ENCODE assay signal across 9 cellular contexts in genomic region chr10:102628451-102628911, GRCh38. TPM values are rescaled to one million over a fixed set of nuclear protein-coding genes. Genes with fewer than 3 reads are reported as not detected.
DNase-seq lines count a peak whose midpoint lies in the region; ATAC-seq and TF ChIP-seq lines count a peak whose summit lies in the region.
"Had no signal": no experiment of that assay in that cellular context is flagged by ENCODE, and none has a peak within 500 bp of the region (broad histone marks: within the 10 kb centered on the region; RNA-seq: fewer than 3 reads in every experiment).

No MANE protein-coding gene starts in this region.

- ATAC-seq in left ventricle myocardium superior (peak; percentile 59), HG03108 (IDR thresholded peaks at IDR 0.05; ENCODE audit: unreplicated experiment) (no peak)

- peak; percentile 51 for DNase-seq in EH (ENCODE audit: low read depth)
- peak; percentile 37 for DNase-seq in amniotic epithelial cell (ENCODE audit: low read depth)
- peak; percentile 89 for DNase-seq in left ventricle myocardium superior
- peak; percentile 88 for DNase-seq in putamen (ENCODE audit: low spot score)
- no peak for DNase-seq in activated T-cell treated with anti-CD3 and anti-CD28 coated beads, Interleukin-2, amount 50 U/mL, for 48 hours
- no peak for DNase-seq in activated CD8-positive, alpha-beta memory T cell treated with anti-CD3 and anti-CD28 coated beads, Interleukin-2, amount 50 U/mL, for 48 hours
- DNase-seq in CD14-positive monocyte (ENCODE audit: low spot score): no peak

- H3K9me3 Mint-ChIP-seq in CD14-positive monocyte: peaks cover 0 to 2% (median 0%) of the 10 kb centered on the region in 7 donors
- H3K9me3 Mint-ChIP-seq: IgD-negative memory B cell had no signal

- no peak for TF ChIP-seq CTCF in CD14-positive monocyte (IDR thresholded peaks at IDR 0.05)

- peaks cover 0 to 1% (median 0%) of the 10 kb centered on the region in 3 donors for H3K27me3 Mint-ChIP-seq in CD14-positive monocyte (ENCODE audit: low read depth in 3 of 3)
- H3K27me3 Mint-ChIP-seq: IgD-negative memory B cell had no signal

- no peak overlapping the region for H3K4me3 Mint-ChIP-seq in CD14-positive monocyte
- H3K4me3 Mint-ChIP-seq: IgD-negative memory B cell had no signal

- intact Hi-C loops in left ventricle myocardium superior (cut with micrococcal nuclease): no loop called here
- intact Hi-C loops in CD14-positive monocyte (cut with micrococcal nuclease): no loop called here

- peaks cover 51% of the 10 kb centered on the region for H3K4me1 Mint-ChIP-seq in CD14-positive monocyte

- peaks cover 47 to 66% of the 10 kb centered on the region in 2 donors for H3K36me3 Mint-ChIP-seq in CD14-positive monocyte

- H3K27ac Mint-ChIP-seq in CD14-positive monocyte: peak overlapping the region in 1 of 7 donors; percentile 14

RNA-seq across cellular contexts. Expression of gene TRIM8, which starts 15.8 kb away (rescaled TPM):
- 117 TPM for total RNA-seq in left ventricle myocardium superior
- 10 to 100 TPM; 39.4 to 41.4 TPM for polyA plus RNA-seq in CD14-positive monocyte

Comparison
In these comparisons a context has a peak if more than half of its experiments do, and no peak if none do; other contexts are left out.
1. DNase-seq: peak in EH (single experiment), amniotic epithelial cell (single experiment), left ventricle myocardium superior (single experiment) and putamen (single experiment); none in activated T-cell treated with anti-CD3 and anti-CD28 coated beads, Interleukin-2, amount 50 U/mL, for 48 hours (0 of 2), activated CD8-positive, alpha-beta memory T cell treated with anti-CD3 and anti-CD28 coated beads, Interleukin-2, amount 50 U/mL, for 48 hours (single experiment) and CD14-positive monocyte (single experiment).